In genomic region chr10:73168486-73168844, GRCh38 we compare ENCODE assay signal across 8 cellular contexts. TPM values are rescaled to one million over a fixed set of nuclear protein-coding genes. Genes with fewer than 3 reads are reported as not detected.
DNase-seq lines count a peak whose midpoint lies in the region; ATAC-seq and TF ChIP-seq lines count a peak whose summit lies in the region.

No MANE protein-coding gene starts in this region.

- ATAC-seq in GM19438 (IDR thresholded peaks at IDR 0.05; ENCODE audit: low read depth, unreplicated experiment), result peak; percentile 22
- peak; percentile 5 for ATAC-seq in naive thymus-derived CD4-positive, alpha-beta T cell

- H3K4me1 Mint-ChIP-seq in naive thymus-derived CD4-positive, alpha-beta T cell, result peaks cover 27 to 51% (median 38%) of the 10 kb centered on the region in 7 donors

- intact Hi-C loops in naive thymus-derived CD4-positive, alpha-beta T cell (cut with micrococcal nuclease), result loop anchor here (1.0 to 5.0 kb wide), 8 partner anchors 9 to 459 kb away; partner anchors contain the start of genes MRPS16 (in 2 of the 2), P4HA1 (in 2 of the 2), ANXA7 (in 1 of the 2) and DNAJC9 (in 1 of the 2)

- H3K4me3 Mint-ChIP-seq in naive thymus-derived CD4-positive, alpha-beta T cell, result peak overlapping the region; percentile 87 to 100 (median 99)

- no peaks in the 10 kb centered on the region for H3K27me3 Mint-ChIP-seq in naive thymus-derived CD4-positive, alpha-beta T cell

- H3K27me3 ChIP-seq in BE2C, result no peaks in the 10 kb centered on the region
- H3K27me3 ChIP-seq in effector memory CD4-positive, alpha-beta T cell (replicated peaks; ENCODE audit: control insufficient read depth, insufficient read depth, low read length, poor library complexity, severe bottlenecking), result no peaks in the 10 kb centered on the region
- H3K27me3 ChIP-seq in naive thymus-derived CD4-positive, alpha-beta T cell (ENCODE audit: control insufficient read depth in 2 of 2, insufficient read depth in 2 of 2, low read length in 2 of 2), result no peaks in the 10 kb centered on the region

- no peaks in the 10 kb centered on the region for H3K9me3 ChIP-seq in BE2C
- no peaks in the 10 kb centered on the region for H3K9me3 ChIP-seq in effector memory CD4-positive, alpha-beta T cell (ENCODE audit: control insufficient read depth, low read length)
- no peaks in the 10 kb centered on the region for H3K9me3 ChIP-seq in naive thymus-derived CD4-positive, alpha-beta T cell (ENCODE audit: control insufficient read depth in 2 of 3, low read length in 3 of 3)

- H3K27ac Mint-ChIP-seq in naive thymus-derived CD4-positive, alpha-beta T cell, result peak overlapping the region; percentile 89 to 100 (median 98)

- peaks cover 0 to 11% (median 4%) of the 10 kb centered on the region in 5 donors for H3K36me3 Mint-ChIP-seq in naive thymus-derived CD4-positive, alpha-beta T cell

- CTCF ChIA-PET in naive thymus-derived CD4-positive, alpha-beta T cell (lab: Charles Lee), result interaction anchor here (1.3 kb wide), 2 partner anchors 10 to 72 kb away, joined by 4 to 5 read pairs; partner anchors contain the start of gene P4HA1

- no peak for DNase-seq in BE2C
- peak; percentile 9 for DNase-seq in NCI-H345 (lab: John Stamatoyannopoulos, UW)
- DNase-seq in effector memory CD4-positive, alpha-beta T cell, result no peak
- DNase-seq in naive thymus-derived CD4-positive, alpha-beta T cell, result no peak
- DNase-seq in NK-92 (lab: John Stamatoyannopoulos, UW; ENCODE audit: unreplicated experiment), result no peak
- no peak for DNase-seq in stimulated activated CD8-positive, alpha-beta memory T cell treated with anti-CD3 and anti-CD28 coated beads, Interleukin-4, amount 100 ng/mL, for 48 hours
- no peak for DNase-seq in cortex of kidney (lab: John Stamatoyannopoulos, UW)

- H3K4me3 ChIP-seq in BE2C (ENCODE audit: low read depth, low read length), result peak overlapping the region; percentile 91
- peak overlapping the region; percentile 92 for H3K4me3 ChIP-seq in effector memory CD4-positive, alpha-beta T cell (ENCODE audit: insufficient read depth, low read depth, low read length, poor library complexity, severe bottlenecking)
- peak overlapping the region; percentile 97 for H3K4me3 ChIP-seq in naive thymus-derived CD4-positive, alpha-beta T cell (ENCODE audit: low read length)

- no peaks in the 10 kb centered on the region for H3K9me3 Mint-ChIP-seq in naive thymus-derived CD4-positive, alpha-beta T cell

- H3K36me3 ChIP-seq in BE2C, result peaks cover 10% of the 10 kb centered on the region
- no peaks in the 10 kb centered on the region for H3K36me3 ChIP-seq in effector memory CD4-positive, alpha-beta T cell (ENCODE audit: control insufficient read depth, insufficient read depth, low read length)
- peaks cover 0 to 3% (median 0%) of the 10 kb centered on the region in 3 experiments for H3K36me3 ChIP-seq in naive thymus-derived CD4-positive, alpha-beta T cell (ENCODE audit: control insufficient read depth in 2 of 3, insufficient read depth in 3 of 3, low read length in 3 of 3)

- no peak for TF ChIP-seq CTCF in BE2C (IDR thresholded peaks at IDR 0.05; ENCODE audit: low read depth, low read length)

- H3K27ac ChIP-seq in effector memory CD4-positive, alpha-beta T cell (ENCODE audit: insufficient read depth, low read length, poor library complexity, severe bottlenecking), result peak overlapping the region; percentile 96
- peak overlapping the region; percentile 95 for H3K27ac ChIP-seq in naive thymus-derived CD4-positive, alpha-beta T cell (ENCODE audit: low read depth, low read length)

- POLR2A ChIA-PET in naive thymus-derived CD4-positive, alpha-beta T cell (lab: Charles Lee), result interaction anchor here (0.7 to 3.2 kb wide), 7 partner anchors 12 to 83 kb away, joined by 3 to 17 read pairs (median 3); partner anchors contain the start of genes DNAJC9 and P4HA1

- H3K4me1 ChIP-seq in BE2C, result peaks cover 4% of the 10 kb centered on the region
- peaks cover 19% of the 10 kb centered on the region for H3K4me1 ChIP-seq in effector memory CD4-positive, alpha-beta T cell (ENCODE audit: control insufficient read depth, insufficient read depth, low read length, poor library complexity, severe bottlenecking)
- H3K4me1 ChIP-seq in naive thymus-derived CD4-positive, alpha-beta T cell (ENCODE audit: control insufficient read depth in 2 of 2, insufficient read depth in 2 of 2, low read length in 2 of 2), result peaks cover 24 to 28% of the 10 kb centered on the region in 2 donors

RNA-seq across cellular contexts. Expression of gene FAM149B1, which starts 0.5 kb away (rescaled TPM):
- polyA plus RNA-seq in BE2C (2012; ENCODE audit: insufficient read depth, insufficient read length, low read depth), result 15.5 TPM
- total RNA-seq in naive thymus-derived CD4-positive, alpha-beta T cell, result 10 to 100 TPM; 13.7 to 21.0 (median 16.3) TPM
- polyA plus RNA-seq in naive thymus-derived CD4-positive, alpha-beta T cell, result 1 to 10 TPM; 4.6 to 5.1 TPM

RNA-seq across cellular contexts. Expression of gene ECD, which starts 0.7 kb away (rescaled TPM):
- 42.1 TPM for polyA plus RNA-seq in BE2C (2012; ENCODE audit: insufficient read depth, insufficient read length, low read depth)
- total RNA-seq in naive thymus-derived CD4-positive, alpha-beta T cell, result 10 to 100 TPM; 30.2 to 42.7 (median 33.1) TPM
- 10 to 100 TPM; 31.9 to 33.1 TPM for polyA plus RNA-seq in naive thymus-derived CD4-positive, alpha-beta T cell

RNA-seq across cellular contexts. Expression of gene NUDT13, which starts 58.2 kb away (rescaled TPM):
- polyA plus RNA-seq in BE2C (2012; ENCODE audit: insufficient read depth, insufficient read length, low read depth), result 1.7 TPM
- total RNA-seq in naive thymus-derived CD4-positive, alpha-beta T cell, result 1 to 10 TPM; 1.2 to 3.5 (median 1.5) TPM
- polyA plus RNA-seq in naive thymus-derived CD4-positive, alpha-beta T cell, result 1 to 10 TPM; 1.3 to 1.5 TPM
